15 cellular contexts compared by ENCODE assay signal in the genomic region with DNA sequence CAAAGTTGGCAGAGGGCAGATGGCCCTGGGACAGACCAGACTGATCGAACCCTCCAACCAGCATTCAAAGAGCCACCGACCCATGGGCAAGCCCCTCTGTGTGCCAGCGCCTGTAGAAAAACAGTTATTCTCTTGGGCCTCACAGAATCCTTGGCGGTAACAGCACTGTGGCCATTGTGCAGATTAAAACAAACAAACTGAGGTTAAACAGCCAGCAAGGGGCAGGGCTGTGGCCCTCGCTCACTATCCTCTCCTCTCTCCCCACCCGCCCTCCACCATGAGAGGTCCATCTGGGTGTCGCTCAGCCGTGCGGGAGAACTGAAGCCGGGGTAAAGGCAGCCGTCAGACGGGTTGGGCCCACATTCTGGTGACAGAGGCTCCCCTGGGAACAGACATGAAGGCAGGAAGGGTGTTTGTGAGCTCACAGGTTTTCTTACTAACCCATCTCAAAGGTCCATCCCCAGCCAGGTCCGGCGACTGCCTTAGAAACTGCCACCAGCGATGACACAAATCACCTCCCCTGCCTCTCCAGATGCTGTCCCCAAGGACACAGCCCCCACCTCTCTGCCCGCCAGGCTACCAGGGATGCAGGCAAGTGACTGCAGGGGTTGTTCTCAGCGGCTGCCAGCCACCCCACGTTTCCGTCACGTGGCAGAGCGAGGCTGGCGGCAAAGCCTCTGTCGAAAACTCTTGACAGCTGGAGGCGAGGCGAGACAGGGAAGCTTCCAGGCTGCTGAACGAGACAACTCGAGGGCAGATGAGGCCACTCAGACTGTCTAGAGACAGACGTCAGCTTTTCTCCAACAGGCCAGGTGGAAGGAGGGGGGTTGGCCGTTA.
DNase-seq lines count a peak whose midpoint lies in the region; ATAC-seq and TF ChIP-seq lines count a peak whose summit lies in the region.
"Had no signal": no experiment of that assay in that cellular context is flagged by ENCODE, and none has a peak within 500 bp of the region (broad histone marks: within the 10 kb centered on the region; RNA-seq: fewer than 3 reads in every experiment).

No MANE protein-coding gene starts in this region.

- no peak overlapping the region for H3K9ac ChIP-seq in HUES6 (ENCODE audit: low read length)

- DNase-seq in NCI-H82 treated with DMSO at 0.1 percent for 48 hours (lab: John Stamatoyannopoulos, UW; ENCODE audit: unreplicated experiment) (peak; percentile 44), left ventricle myocardium inferior (peak; percentile 71), sciatic nerve (ENCODE audit: low spot score) (no peak), AG08396 (ENCODE audit: low spot score) (no peak)
- DNase-seq: activated CD4-positive, alpha-beta T cell treated with anti-CD3 and anti-CD28 coated beads for 1 hour; activated T-cell treated with anti-CD3 and anti-CD28 coated beads, Interleukin-2, amount 50 U/mL, for 4 hours; kidney; naive thymus-derived CD8-positive, alpha-beta T cell; NCI-H1930; SW 1271 had no signal

- H3K27ac ChIP-seq in HUES6 (ENCODE audit: low read depth, low read length) (peak overlapping the region; percentile 30; the same call in 1 of the 2 replicates), left ventricle myocardium inferior (replicated peaks) (no peak overlapping the region)

- H3K9me3 ChIP-seq in HUES6 (ENCODE audit: control insufficient read depth, insufficient read depth, low read depth, low read length) (no peaks in the 10 kb centered on the region), left ventricle myocardium inferior (replicated peaks) (no peaks in the 10 kb centered on the region)

- H3K36me3 ChIP-seq in HUES6 (ENCODE audit: control insufficient read depth, insufficient read depth, low read length): peaks cover 21% of the 10 kb centered on the region
- H3K36me3 ChIP-seq in left ventricle myocardium inferior: no peaks in the 10 kb centered on the region

- H3K4me3 ChIP-seq in HUES6 (ENCODE audit: low read depth, low read length) (no peak overlapping the region), left ventricle myocardium inferior (no peak overlapping the region)
- H3K4me3 ChIP-seq: smooth muscle cell had no signal

- intact Hi-C loops in left ventricle myocardium inferior (cut with micrococcal nuclease): no loop called here
- intact Hi-C loops in sciatic nerve (cut with DNase I): no loop called here

- no peaks in the 10 kb centered on the region for H3K27me3 ChIP-seq in HUES6 (ENCODE audit: control insufficient read depth, insufficient read depth, low read length)
- H3K27me3 ChIP-seq in left ventricle myocardium inferior (ENCODE audit: low read depth): no peaks in the 10 kb centered on the region

- TF ChIP-seq CTCF in left ventricle myocardium inferior (IDR thresholded peaks at IDR 0.05; ENCODE audit: borderline replicate concordance): no peak

- ATAC-seq in sciatic nerve: peak; percentile 59
- no peak for ATAC-seq in HG02798 (IDR thresholded peaks at IDR 0.05; ENCODE audit: poor library complexity, unreplicated experiment)
- no peak for ATAC-seq in GM18868 (IDR thresholded peaks at IDR 0.05; ENCODE audit: unreplicated experiment)
- no peak for ATAC-seq in HG03521 (IDR thresholded peaks at IDR 0.05; ENCODE audit: unreplicated experiment)
- ATAC-seq: activated T-cell treated with anti-CD3 and anti-CD28 coated beads, Interleukin-2, amount 50 U/mL, for 4 hours; naive thymus-derived CD8-positive, alpha-beta T cell had no signal

- H3K4me1 ChIP-seq in HUES6 (ENCODE audit: control insufficient read depth, insufficient read depth, low read length) (no peaks in the 10 kb centered on the region), left ventricle myocardium inferior (peaks cover 12% of the 10 kb centered on the region)

Comparison
In these comparisons a context has a peak if more than half of its experiments do, and no peak if none do; other contexts are left out.
1. DNase-seq: peak in NCI-H82 treated with DMSO at 0.1 percent for 48 hours (single experiment) and left ventricle myocardium inferior (single experiment); none in sciatic nerve (single experiment) and AG08396 (single experiment).